In the genomic region with DNA sequence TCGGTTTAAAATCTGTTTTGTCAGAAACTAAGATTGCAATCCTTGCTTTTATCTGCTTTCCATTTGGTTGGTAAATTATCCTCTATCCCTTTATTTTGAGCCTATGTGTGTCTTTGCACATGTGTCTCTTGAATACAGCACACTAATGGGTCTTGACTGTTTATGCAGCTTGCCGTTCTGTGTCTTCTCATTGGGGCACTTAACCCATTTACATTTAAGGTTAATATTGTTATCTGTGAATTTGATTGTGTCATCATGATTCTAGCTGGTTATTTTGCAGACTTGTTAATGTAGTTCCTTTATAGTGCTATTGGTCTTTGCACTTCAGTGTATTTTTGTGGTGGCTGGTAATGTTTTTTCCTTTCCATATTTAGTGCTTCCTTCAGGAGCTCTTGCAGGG, we compare ENCODE assay signal across 8 cellular contexts.
"Had no signal": no experiment of that assay in that cellular context is flagged by ENCODE, and none has a peak within 500 bp of the region (broad histone marks: within the 10 kb centered on the region; RNA-seq: fewer than 3 reads in every experiment).

No MANE protein-coding gene starts in this region.

- DNase-seq: IMR-90, KBM-7, KG1 had no signal

- H3K4me3 Mint-ChIP-seq: IgD-negative memory B cell had no signal

- H3K27ac ChIP-seq: HL-60, KMS-11 had no signal

- H3K36me3 Mint-ChIP-seq: IgD-negative memory B cell had no signal

- H3K4me1 Mint-ChIP-seq: IgD-negative memory B cell had no signal

- ATAC-seq: HepG2, K562 had no signal

- H3K4me3 ChIP-seq: K562 had no signal
